ENCODE assay signal across 6 cellular contexts in genomic region chr1:30539856-30540243, GRCh38.
"Had no signal": no experiment of that assay in that cellular context is flagged by ENCODE, and none has a peak within 500 bp of the region (broad histone marks: within the 10 kb centered on the region; RNA-seq: fewer than 3 reads in every experiment).

No MANE protein-coding gene starts in this region.

- ATAC-seq: K562 had no signal

- H3K4me3 Mint-ChIP-seq: GM23338, H9, HFFc6 had no signal

- H3K27ac Mint-ChIP-seq: GM23338, H9, HFFc6 had no signal

- H3K4me3 ChIP-seq: GM23338, K562 had no signal

- DNase-seq: H9, HCEC 1CT, HFFc6, IMR-90 had no signal
